Comparison of ENCODE assay signal across 1 cellular context in the genomic region with DNA sequence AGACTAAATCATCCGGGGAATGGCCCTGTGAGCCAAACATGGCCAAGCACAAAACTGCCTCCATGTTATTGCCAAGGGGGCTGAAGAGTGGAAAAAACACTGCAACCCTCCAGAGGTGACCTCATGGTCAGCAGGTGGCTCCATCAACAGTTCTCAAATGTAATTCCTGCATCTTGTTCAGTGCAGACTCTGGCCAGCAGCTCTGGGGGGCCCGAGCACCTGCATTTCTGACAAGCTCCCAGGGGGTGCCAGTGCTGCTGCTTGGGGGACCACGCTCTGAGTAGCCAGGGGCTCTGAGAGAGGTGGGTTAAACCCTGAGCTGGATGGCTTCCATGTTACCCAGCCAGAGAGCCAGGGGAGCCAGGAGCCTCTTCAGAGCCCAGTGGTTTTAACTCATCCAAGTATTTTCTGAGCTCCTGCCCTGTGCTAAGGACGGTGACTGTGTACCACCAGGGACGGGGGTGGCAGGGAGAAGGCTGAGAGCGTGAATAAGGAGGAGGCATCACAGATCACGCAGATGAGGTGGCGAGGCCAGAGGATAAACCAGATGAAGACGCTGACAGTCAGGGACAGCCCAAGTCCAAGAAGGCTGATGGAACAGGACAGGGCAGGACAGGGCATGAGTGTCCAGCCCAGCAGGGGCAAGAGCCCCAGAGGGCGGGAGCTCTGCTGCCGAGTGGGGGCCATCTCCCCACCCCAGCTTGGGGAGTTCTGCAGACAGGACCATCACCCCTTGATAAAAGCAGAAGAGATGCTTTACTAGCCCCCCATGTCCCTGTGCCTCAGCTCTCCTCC.
TF ChIP-seq lines count a peak whose summit lies in the region.

No MANE protein-coding gene starts in this region.

TF ChIP-seq in K562, 482 proteins besides CTCF, POLR2A, EP300 and RAD21 (continued from another document):
- TF ChIP-seq TFAM (CRISPR knock-in tag; conservative IDR thresholded peaks at IDR 0.05): no peak
